Comparison of ENCODE assay signal across 23 cellular contexts in genomic region chr4:10035130-10035529, GRCh38. TPM values are rescaled to one million over a fixed set of nuclear protein-coding genes. Genes with fewer than 3 reads are reported as not detected.
DNase-seq lines count a peak whose midpoint lies in the region; ATAC-seq, FAIRE-seq and TF ChIP-seq lines count a peak whose summit lies in the region.
"Had no signal": no experiment of that assay in that cellular context is flagged by ENCODE, and none has a peak within 500 bp of the region (broad histone marks: within the 10 kb centered on the region; RNA-seq: fewer than 3 reads in every experiment).

No MANE protein-coding gene starts in this region.

- WGBS in right lobe of liver (ENCODE audit: insufficient coverage, low coverage, low lambda C conversion rate, missing lambda C conversion rate), result 45% methylated on average over 3 of the region's 6 CpGs

- H3K27me3 ChIP-seq in bronchial epithelial cell (ENCODE audit: control insufficient read depth, insufficient read depth, low read length) (no peaks in the 10 kb centered on the region), right lobe of liver (no peaks in the 10 kb centered on the region), ascending aorta (no peaks in the 10 kb centered on the region), vagina (no peaks in the 10 kb centered on the region)
- H3K27me3 ChIP-seq: MG63, SJCRH30 had no signal

- no peaks in the 10 kb centered on the region for H3K36me3 ChIP-seq in bronchial epithelial cell (ENCODE audit: control insufficient read depth, insufficient read depth, low read length)
- H3K36me3 ChIP-seq in right lobe of liver, result no peaks in the 10 kb centered on the region
- H3K36me3 ChIP-seq in ascending aorta, result no peaks in the 10 kb centered on the region
- no peaks in the 10 kb centered on the region for H3K36me3 ChIP-seq in vagina
- H3K36me3 ChIP-seq: MG63, SJCRH30 had no signal

- DNase-seq in DMS 273 (lab: John Stamatoyannopoulos, UW; ENCODE audit: unreplicated experiment), result peak; percentile 27
- no peak for DNase-seq in DMS 273 treated with DMSO at 0.1 percent for 48 hours (lab: John Stamatoyannopoulos, UW)
- DNase-seq in NCI-H524 (lab: John Stamatoyannopoulos, UW), result peak; percentile 55 to 77
- DNase-seq in bronchial epithelial cell (ENCODE audit: low read depth), result no peak
- peak in 2 of 3 donors; percentile 49 to 58 for DNase-seq in right lobe of liver
- DNase-seq in 8988T, result no peak
- no peak for DNase-seq in ascending aorta (ENCODE audit: low spot score in 2 of 2)
- no peak for DNase-seq in vagina (ENCODE audit: extremely low spot score in 2 of 2)
- DNase-seq: AML-193; CD8-positive, alpha-beta memory T cell; DMS79 treated with DMSO at 0.1 percent for 48 hours; GM23248; H9; MG63; NCI-H1048; NCI-H1417 treated with DMSO at 0.1 percent for 48 hours; NCI-H187; NCI-H69; SJCRH30; T-cell had no signal

- TF ChIP-seq POLR2A in right lobe of liver (IDR thresholded peaks at IDR 0.05) (no peak), vagina (IDR thresholded peaks at IDR 0.05) (no peak)

- intact Hi-C loops in right lobe of liver (cut with DNase I), result no loop called here
- intact Hi-C loops in ascending aorta (cut with DNase I), result no loop called here
- intact Hi-C loops in vagina (cut with DNase I), result no loop called here

- peak; percentile 55 for FAIRE-seq in bronchial epithelial cell (lab: Jason Lieb, UNC)
- FAIRE-seq: GM12878 had no signal

- TF ChIP-seq CTCF in bronchial epithelial cell (IDR thresholded peaks at IDR 0.05; ENCODE audit: insufficient read depth, low read length, severe bottlenecking), result no peak
- TF ChIP-seq CTCF in right lobe of liver (IDR thresholded peaks at IDR 0.05), result no peak
- no peak for TF ChIP-seq CTCF in ascending aorta (IDR thresholded peaks at IDR 0.05)
- no peak for TF ChIP-seq CTCF in vagina (IDR thresholded peaks at IDR 0.05)

- no peaks in the 10 kb centered on the region for H3K9me3 ChIP-seq in right lobe of liver
- no peaks in the 10 kb centered on the region for H3K9me3 ChIP-seq in ascending aorta
- H3K9me3 ChIP-seq in vagina, result no peaks in the 10 kb centered on the region
- H3K9me3 ChIP-seq: MG63, SJCRH30 had no signal

- H3K27ac ChIP-seq in right lobe of liver (no peak overlapping the region), ascending aorta (no peak overlapping the region), vagina (no peak overlapping the region)
- H3K27ac ChIP-seq: 22Rv1, C4-2B, GM23248, SJCRH30 had no signal

- ATAC-seq in right lobe of liver, result no peak
- ATAC-seq: GM12878, T-cell had no signal

- H3K4me1 ChIP-seq in right lobe of liver (peaks cover 0 to 15% (median 1%) of the 10 kb centered on the region in 4 donors), ascending aorta (peaks cover 0 to 11% of the 10 kb centered on the region in 2 donors), vagina (peaks cover 20% of the 10 kb centered on the region)

- H3K4me3 ChIP-seq in bronchial epithelial cell (ENCODE audit: low read depth, low read length) (no peak overlapping the region), right lobe of liver (no peak overlapping the region), ascending aorta (no peak overlapping the region), vagina (no peak overlapping the region)
- H3K4me3 ChIP-seq: GM12878, GM23248, MG63, SJCRH30 had no signal

RNA-seq across cellular contexts. Expression of gene SLC2A9, which starts 13.8 kb away (rescaled TPM):
- 29.7 and 71.0 TPM in 2 replicates for total RNA-seq in bronchial epithelial cell
- 10 to 100 TPM; 16.1 to 25.0 (median 19.8) TPM for total RNA-seq in right lobe of liver
- 6.2 TPM for total RNA-seq in ascending aorta
- 7.9 TPM for total RNA-seq in vagina

Comparison
In these comparisons a context has a peak if more than half of its experiments do, and no peak if none do; other contexts are left out.
1. DNase-seq: peak in DMS 273 (single experiment), NCI-H524 (2 of 2) and right lobe of liver (2 of 3); none in DMS 273 treated with DMSO at 0.1 percent for 48 hours (single experiment), bronchial epithelial cell (single experiment), 8988T (single experiment), ascending aorta (0 of 2) and vagina (0 of 2).